1 cellular context compared by ENCODE assay signal in genomic region chr14:67853207-67853606, GRCh38.
A peak's percentile ranks its signal among the peaks of the same experiment; 100 is the strongest.
TF ChIP-seq lines count a peak whose summit lies in the region.

No MANE protein-coding gene starts in this region.

TF ChIP-seq in GM12878, 131 proteins besides CTCF, POLR2A, EP300 and RAD21 (continued from another document):
- TF ChIP-seq JUNB (IDR thresholded peaks at IDR 0.05), result peak; percentile 50
